Comparison of ENCODE assay signal across 23 cellular contexts in the genomic region with DNA sequence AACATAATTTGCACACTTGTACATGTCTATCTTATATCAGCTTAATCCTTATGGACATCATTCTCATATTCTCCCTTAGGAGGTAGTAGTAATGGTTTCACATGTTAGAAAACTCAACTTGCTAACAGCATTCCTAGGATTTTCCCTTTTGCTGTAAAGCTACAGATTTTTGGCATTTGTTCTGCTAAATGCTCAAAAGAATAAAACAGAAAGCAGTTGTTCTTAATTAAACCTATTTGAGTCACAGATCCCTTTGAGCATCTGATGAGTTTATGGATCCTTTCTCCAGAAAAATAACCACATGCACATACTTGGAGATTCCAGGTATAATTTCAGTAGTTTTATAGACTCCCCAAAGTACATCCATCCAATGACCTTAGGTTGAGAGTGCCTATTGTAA.
DNase-seq lines count a peak whose midpoint lies in the region; ATAC-seq and TF ChIP-seq lines count a peak whose summit lies in the region.
"Had no signal": no experiment of that assay in that cellular context is flagged by ENCODE, and none has a peak within 500 bp of the region (broad histone marks: within the 10 kb centered on the region; RNA-seq: fewer than 3 reads in every experiment).

No MANE protein-coding gene starts in this region.

- ATAC-seq in SK-N-SH treated with all-trans-retinoic acid at 6 μM for 48 hours (peak; percentile 20), HG03108 (IDR thresholded peaks at IDR 0.05; ENCODE audit: unreplicated experiment) (no peak), GM18520 (IDR thresholded peaks at IDR 0.05; ENCODE audit: unreplicated experiment) (no peak)

- DNase-seq in AG09319 (ENCODE audit: extremely low read depth, low read depth) = peak; percentile 24
- peak; percentile 35 for DNase-seq in GM04504 (ENCODE audit: low read depth)
- peak; percentile 64 for DNase-seq in fibroblast of the aortic adventitia (ENCODE audit: low read depth)
- no peak for DNase-seq in occipital lobe (lab: John Stamatoyannopoulos, UW)
- DNase-seq in superior temporal gyrus (ENCODE audit: extremely low spot score) = no peak
- DNase-seq: Caco-2; CD4-positive, alpha-beta memory T cell; DMS 273 treated with DMSO at 0.1 percent for 48 hours; DND-41; KG1; NCI-H1092 treated with DMSO at 0.1 percent for 48 hours; NCI-H1436 treated with DMSO at 0.1 percent for 48 hours; NCI-H1930; NCI-H510A treated with DMSO at 0.1 percent for 48 hours; NCI-H748 treated with DMSO at 0.1 percent for 48 hours; PC-9; SHP77 treated with DMSO at 0.1 percent for 48 hours; T-helper 1 cell had no signal

- H3K4me3 ChIP-seq in fibroblast of the aortic adventitia (ENCODE audit: low read depth, low read length) = no peak overlapping the region
- H3K4me3 ChIP-seq: BLaER1 treated with 17β-estradiol and CSF1 and Interleukin-3, amounts not matched to agents 10 nM and 100 nM; PC-9; SK-N-MC had no signal

- TF ChIP-seq CTCF in AG09319 (IDR thresholded peaks at IDR 0.05; ENCODE audit: low read depth, low read length) = no peak
- no peak for TF ChIP-seq CTCF in fibroblast of the aortic adventitia (IDR thresholded peaks at IDR 0.05; ENCODE audit: insufficient read depth, low read length)

TF ChIP-seq in SK-N-SH treated with all-trans-retinoic acid at 6 μM for 48 hours, 23 proteins besides CTCF, POLR2A, EP300 and RAD21:
- TF ChIP-seq, protein P1, sequence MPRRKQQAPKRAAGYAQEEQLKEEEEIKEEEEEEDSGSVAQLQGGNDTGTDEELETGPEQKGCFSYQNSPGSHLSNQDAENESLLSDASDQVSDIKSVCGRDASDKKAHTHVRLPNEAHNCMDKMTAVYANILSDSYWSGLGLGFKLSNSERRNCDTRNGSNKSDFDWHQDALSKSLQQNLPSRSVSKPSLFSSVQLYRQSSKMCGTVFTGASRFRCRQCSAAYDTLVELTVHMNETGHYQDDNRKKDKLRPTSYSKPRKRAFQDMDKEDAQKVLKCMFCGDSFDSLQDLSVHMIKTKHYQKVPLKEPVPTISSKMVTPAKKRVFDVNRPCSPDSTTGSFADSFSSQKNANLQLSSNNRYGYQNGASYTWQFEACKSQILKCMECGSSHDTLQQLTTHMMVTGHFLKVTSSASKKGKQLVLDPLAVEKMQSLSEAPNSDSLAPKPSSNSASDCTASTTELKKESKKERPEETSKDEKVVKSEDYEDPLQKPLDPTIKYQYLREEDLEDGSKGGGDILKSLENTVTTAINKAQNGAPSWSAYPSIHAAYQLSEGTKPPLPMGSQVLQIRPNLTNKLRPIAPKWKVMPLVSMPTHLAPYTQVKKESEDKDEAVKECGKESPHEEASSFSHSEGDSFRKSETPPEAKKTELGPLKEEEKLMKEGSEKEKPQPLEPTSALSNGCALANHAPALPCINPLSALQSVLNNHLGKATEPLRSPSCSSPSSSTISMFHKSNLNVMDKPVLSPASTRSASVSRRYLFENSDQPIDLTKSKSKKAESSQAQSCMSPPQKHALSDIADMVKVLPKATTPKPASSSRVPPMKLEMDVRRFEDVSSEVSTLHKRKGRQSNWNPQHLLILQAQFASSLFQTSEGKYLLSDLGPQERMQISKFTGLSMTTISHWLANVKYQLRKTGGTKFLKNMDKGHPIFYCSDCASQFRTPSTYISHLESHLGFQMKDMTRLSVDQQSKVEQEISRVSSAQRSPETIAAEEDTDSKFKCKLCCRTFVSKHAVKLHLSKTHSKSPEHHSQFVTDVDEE (CRISPR knock-in tag; IDR thresholded peaks at IDR 0.05) = no peak
- TF ChIP-seq SNAI2 (CRISPR knock-in tag; IDR thresholded peaks at IDR 0.05) (no peak), BACH2 (CRISPR knock-in tag; IDR thresholded peaks at IDR 0.05; ENCODE audit: borderline replicate concordance) (no peak), GLIS3 (CRISPR knock-in tag; IDR thresholded peaks at IDR 0.05) (no peak)
TF ChIP-seq in SK-N-SH treated with all-trans-retinoic acid at 6 μM for 48 hours: peak in this region for 0.

Comparison
In these comparisons a context has a peak if more than half of its experiments do, and no peak if none do; other contexts are left out.
1. DNase-seq: peak in AG09319 (single experiment), GM04504 (single experiment) and fibroblast of the aortic adventitia (single experiment); none in occipital lobe (single experiment) and superior temporal gyrus (single experiment).